ENCODE assay signal across 27 cellular contexts in the genomic region with DNA sequence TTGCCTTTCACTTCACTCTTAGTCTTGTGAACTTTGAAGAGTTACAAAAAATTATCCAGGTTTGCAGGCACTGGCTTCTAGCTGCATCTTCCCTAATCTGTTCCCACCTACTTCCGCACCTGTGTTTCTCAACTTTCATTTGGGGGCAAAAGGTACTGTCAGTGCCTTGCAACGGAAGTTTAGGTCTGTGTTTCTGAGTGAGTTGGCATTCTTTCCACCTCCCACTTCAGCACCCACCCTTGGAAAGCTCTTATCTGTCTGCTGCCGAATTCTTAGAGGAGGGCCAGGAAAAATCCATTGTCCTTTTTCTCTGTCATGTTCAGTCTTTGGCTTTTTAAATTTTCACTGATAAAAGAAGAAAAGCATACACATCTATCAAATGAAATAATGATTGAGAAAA.
"Had no signal": no experiment of that assay in that cellular context is flagged by ENCODE, and none has a peak within 500 bp of the region (broad histone marks: within the 10 kb centered on the region; RNA-seq: fewer than 3 reads in every experiment).

No MANE protein-coding gene starts in this region.

- DNase-seq: activated CD4-positive, alpha-beta T cell treated with anti-CD3 and anti-CD28 coated beads, Interleukin-2, amount 10 ng/mL, durations not matched to agents 24 days and 14 days; activated CD4-positive, alpha-beta T cell treated with anti-CD3 and anti-CD28 coated beads, Interleukin-2, amount 50 U/mL, for 48 hours; activated CD8-positive, alpha-beta T cell treated with anti-CD3 and anti-CD28 coated beads, Interleukin-2, amount 10 ng/mL, durations not matched to agents 7 days and 5 days; activated gamma-delta T cell; activated naive CD4-positive, alpha-beta T cell treated with Interleukin-2 at 50 U/mL for 16 hours; activated naive CD8-positive, alpha-beta T cell treated with anti-CD3 and anti-CD28 coated beads, Interleukin-2, amount 10 ng/mL, durations not matched to agents 7 days and 5 days; activated T-cell treated with anti-CD3 and anti-CD28 coated beads, Interleukin-2, amount 50 U/mL, for 24 hours; amygdala; central memory CD4-positive, alpha-beta T cell; NCI-H1092 treated with DMSO at 0.1 percent for 48 hours; NCI-H1417; NCI-H146; NCI-H187 treated with DMSO at 0.1 percent for 48 hours; NCI-H2081 treated with DMSO at 0.1 percent for 48 hours; NCI-H345; NCI-H524 treated with DMSO at 0.1 percent for 48 hours; NK-92 treated with Interleukin-12 subunit alpha and Interleukin-12 subunit beta, amount 100 ng/mL, for 24 hours; PC-3; Peyer's patch; RPMI8226; SIG-M5 had no signal

- H3K36me3 ChIP-seq: breast epithelium had no signal

- H3K4me3 ChIP-seq: ascending aorta, breast epithelium, Peyer's patch had no signal

- H3K27ac ChIP-seq: ascending aorta, breast epithelium, KMS-11, Peyer's patch had no signal

- H3K9me3 ChIP-seq: ascending aorta, breast epithelium, Peyer's patch had no signal

- H3K9me3 Mint-ChIP-seq: activated naive CD4-positive, alpha-beta T cell treated with anti-CD3 and anti-CD28 coated beads, Interleukin-2, amount 50 U/mL, for 24 hours; T-helper 2 cell treated with Interferon-gamma antibody and Interleukin-4, amounts not matched to agents 5 μg/mL and 100 μg/mL, for 36 hours had no signal

- H3K27ac Mint-ChIP-seq: activated CD4-positive, alpha-beta T cell treated with anti-CD3 and anti-CD28 coated beads, Interleukin-2, amount 10 ng/mL, durations not matched to agents 24 days and 14 days; activated CD8-positive, alpha-beta T cell treated with anti-CD3 and anti-CD28 coated beads, Interleukin-2, amount 10 ng/mL, durations not matched to agents 7 days and 5 days; activated naive CD4-positive, alpha-beta T cell treated with anti-CD3 and anti-CD28 coated beads, Interleukin-2, amount 50 U/mL, for 24 hours; activated naive CD8-positive, alpha-beta T cell treated with anti-CD3 and anti-CD28 coated beads, Interleukin-2, amount 10 ng/mL, durations not matched to agents 7 days and 5 days; T-helper 1 cell treated with Interleukin-12 subunit alpha and Interleukin-12 subunit beta and Interleukin-4 antibody, amounts not matched to agents 30 μg/mL and 1 μg/mL, for 36 hours; T-helper 2 cell treated with Interferon-gamma antibody and Interleukin-4, amounts not matched to agents 5 μg/mL and 100 μg/mL, for 36 hours had no signal

- H3K27me3 ChIP-seq: ascending aorta, breast epithelium, Peyer's patch had no signal

- H3K4me2 ChIP-seq: KMS-11 had no signal

- ATAC-seq: activated CD8-positive, alpha-beta T cell treated with anti-CD3 and anti-CD28 coated beads, Interleukin-2, amount 10 ng/mL, durations not matched to agents 7 days and 5 days; PC-3 had no signal

- H3K4me3 Mint-ChIP-seq: activated CD4-positive, alpha-beta T cell treated with anti-CD3 and anti-CD28 coated beads, Interleukin-2, amount 10 ng/mL, durations not matched to agents 24 days and 14 days; activated CD8-positive, alpha-beta T cell treated with anti-CD3 and anti-CD28 coated beads, Interleukin-2, amount 10 ng/mL, durations not matched to agents 7 days and 5 days; activated naive CD4-positive, alpha-beta T cell treated with anti-CD3 and anti-CD28 coated beads, Interleukin-2, amount 50 U/mL, for 24 hours; activated naive CD8-positive, alpha-beta T cell treated with anti-CD3 and anti-CD28 coated beads, Interleukin-2, amount 10 ng/mL, durations not matched to agents 7 days and 5 days; activated T-cell treated with anti-CD3 and anti-CD28 coated beads, Interleukin-2, amount 50 U/mL, for 24 hours; T-helper 1 cell treated with Interleukin-12 subunit alpha and Interleukin-12 subunit beta and Interleukin-4 antibody, amounts not matched to agents 30 μg/mL and 1 μg/mL, for 36 hours; T-helper 2 cell treated with Interferon-gamma antibody and Interleukin-4, amounts not matched to agents 5 μg/mL and 100 μg/mL, for 36 hours had no signal

- H3K4me1 ChIP-seq: ascending aorta, breast epithelium, Peyer's patch had no signal

- H3K27me3 Mint-ChIP-seq: activated CD4-positive, alpha-beta T cell treated with anti-CD3 and anti-CD28 coated beads, Interleukin-2, amount 10 ng/mL, durations not matched to agents 24 days and 14 days; activated naive CD4-positive, alpha-beta T cell treated with anti-CD3 and anti-CD28 coated beads, Interleukin-2, amount 50 U/mL, for 24 hours; activated naive CD8-positive, alpha-beta T cell treated with anti-CD3 and anti-CD28 coated beads, Interleukin-2, amount 10 ng/mL, durations not matched to agents 7 days and 5 days; activated T-cell treated with anti-CD3 and anti-CD28 coated beads, Interleukin-2, amount 50 U/mL, for 24 hours had no signal
